Comparison of ENCODE assay signal across 8 cellular contexts in the genomic region with DNA sequence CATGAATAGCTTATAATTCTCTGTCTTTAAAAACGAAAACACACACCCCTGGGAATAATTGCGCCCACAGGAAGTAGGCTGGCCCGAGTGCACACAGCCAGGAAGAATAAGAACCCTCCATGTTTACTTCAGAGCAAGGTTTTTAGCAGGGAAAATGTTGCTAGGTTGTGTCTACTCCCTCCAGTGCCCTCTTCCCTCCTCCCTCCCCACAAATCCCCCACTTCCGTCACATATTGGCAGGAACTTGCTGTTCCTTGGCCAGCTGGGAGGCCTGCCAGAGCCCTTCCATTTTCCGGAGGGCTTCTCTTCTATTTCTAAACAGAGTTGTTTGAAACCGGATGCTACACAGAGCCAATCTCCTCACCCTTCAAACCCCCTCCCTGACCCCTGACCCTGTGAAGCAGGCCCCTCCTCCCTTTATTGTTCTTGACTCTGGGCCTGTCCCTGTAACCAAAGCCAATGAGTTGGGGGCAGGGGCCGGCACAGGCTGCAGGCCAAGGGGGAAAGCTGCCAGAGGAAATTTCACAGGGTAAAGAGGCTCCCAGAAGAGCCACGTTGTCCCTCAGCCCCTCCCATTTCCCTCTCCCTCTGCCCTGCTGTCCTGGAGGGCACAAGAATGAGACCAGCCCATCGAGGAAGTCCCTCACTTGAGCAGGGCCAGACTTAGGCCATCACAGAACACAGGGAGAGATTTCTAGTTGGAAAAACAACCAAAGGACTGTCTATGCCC. TPM values are rescaled to one million over a fixed set of nuclear protein-coding genes. Genes with fewer than 3 reads are reported as not detected.
DNase-seq lines count a peak whose midpoint lies in the region; ATAC-seq, FAIRE-seq and TF ChIP-seq lines count a peak whose summit lies in the region.

No MANE protein-coding gene starts in this region.

- H3K9me3 ChIP-seq in DOHH2 (ENCODE audit: control insufficient read depth, insufficient read depth, low read length) (no peaks in the 10 kb centered on the region), NT2/D1 (ENCODE audit: insufficient read depth, low read length) (no peaks in the 10 kb centered on the region)

- H3K36me3 Mint-ChIP-seq in nephron (ENCODE audit: low read depth) (no peaks in the 10 kb centered on the region), natural killer cell (no peaks in the 10 kb centered on the region)

- no peak overlapping the region for H3K27ac ChIP-seq in DOHH2 (ENCODE audit: low read depth, low read length)

- H3K4me3 ChIP-seq in DOHH2 (ENCODE audit: low read length), result no peak overlapping the region
- peak overlapping the region; percentile 6 for H3K4me3 ChIP-seq in NT2/D1 (ENCODE audit: insufficient read length, low read depth)
- H3K4me3 ChIP-seq in fibroblast of the aortic adventitia (ENCODE audit: low read depth, low read length), result no peak overlapping the region

- H3K9me3 Mint-ChIP-seq in nephron (no peaks in the 10 kb centered on the region), natural killer cell (no peaks in the 10 kb centered on the region)

- no peaks in the 10 kb centered on the region for H3F3A ChIP-seq in DOHH2 (ENCODE audit: control insufficient read depth, insufficient read depth)

- H3K9ac ChIP-seq in NT2/D1 (ENCODE audit: insufficient read length, low read depth), result peak overlapping the region; percentile 3

- H3K4me3 Mint-ChIP-seq in nephron (peak overlapping the region; percentile 40 to 48 (median 41)), natural killer cell (no peak overlapping the region)

- DNase-seq in NT2/D1 (ENCODE audit: low read depth, low spot score), result peak; percentile 76
- peak; percentile 89 for DNase-seq in fibroblast of the aortic adventitia (ENCODE audit: low read depth)
- DNase-seq in RCC 7860 (ENCODE audit: low spot score), result no peak
- no peak for DNase-seq in natural killer cell
- no peak for DNase-seq in D721Med (ENCODE audit: insufficient read length, low spot score)

- H3K27ac Mint-ChIP-seq in nephron (peak overlapping the region; percentile 99), natural killer cell (no peak overlapping the region)

- no peaks in the 10 kb centered on the region for H3K9me2 ChIP-seq in DOHH2 (replicated peaks; ENCODE audit: control insufficient read depth, low read length)

- no peaks in the 10 kb centered on the region for H4K20me1 ChIP-seq in DOHH2 (ENCODE audit: control insufficient read depth, insufficient read depth, low read depth, low read length)

- TF ChIP-seq CTCF in DOHH2 (IDR thresholded peaks at IDR 0.05; ENCODE audit: low read depth, low read length, poor library complexity, severe bottlenecking), result no peak
- no peak for TF ChIP-seq CTCF in fibroblast of the aortic adventitia (IDR thresholded peaks at IDR 0.05; ENCODE audit: insufficient read depth, low read length)
- no peak for TF ChIP-seq CTCF in nephron (IDR thresholded peaks at IDR 0.05; ENCODE audit: unreplicated experiment in 3 of 3)
- no peak for TF ChIP-seq CTCF in natural killer cell (IDR thresholded peaks at IDR 0.05)
- no peak for TF ChIP-seq CTCF in D721Med (IDR thresholded peaks at IDR 0.05; ENCODE audit: insufficient read depth, missing control alignments)

- H3K4me1 ChIP-seq in DOHH2 (ENCODE audit: control insufficient read depth, low read length) (peaks cover 8% of the 10 kb centered on the region), NT2/D1 (ENCODE audit: insufficient read depth, insufficient read length) (peaks cover 7% of the 10 kb centered on the region)

- H3K27me3 Mint-ChIP-seq in nephron (ENCODE audit: low read depth) (peaks cover 3% of the 10 kb centered on the region), natural killer cell (ENCODE audit: low read depth in 2 of 2) (peaks cover 0 to 5% of the 10 kb centered on the region in 2 donors)

- peak overlapping the region; percentile 9; the same call in 1 of the 2 replicates for H3K4me2 ChIP-seq in DOHH2 (ENCODE audit: low read length)

- H3K27me3 ChIP-seq in DOHH2 (ENCODE audit: control insufficient read depth, low read length) (0 out of 2 replicates have a peak, but pooled peaks cover 2% of the 10 kb centered on the region), NT2/D1 (ENCODE audit: insufficient read depth, insufficient read length) (no peaks in the 10 kb centered on the region)

- H3K4me1 Mint-ChIP-seq in nephron, result peaks cover 69% of the 10 kb centered on the region
- no peaks in the 10 kb centered on the region for H3K4me1 Mint-ChIP-seq in natural killer cell

- ATAC-seq in HG02678 (IDR thresholded peaks at IDR 0.05; ENCODE audit: unreplicated experiment), result no peak
- ATAC-seq in natural killer cell, result no peak

- no peak for FAIRE-seq in RCC 7860 (lab: Jason Lieb, UNC)
- FAIRE-seq in D721Med (lab: Jason Lieb, UNC), result no peak

- no peaks in the 10 kb centered on the region for H3K79me2 ChIP-seq in DOHH2 (ENCODE audit: control insufficient read depth, low read length)

- intact Hi-C loops in natural killer cell (cut with micrococcal nuclease), result no loop called here

- H3K36me3 ChIP-seq in DOHH2 (ENCODE audit: control insufficient read depth, low read length), result no peaks in the 10 kb centered on the region
- no peaks in the 10 kb centered on the region for H3K36me3 ChIP-seq in NT2/D1 (ENCODE audit: insufficient read depth, insufficient read length, low read length)

RNA-seq across cellular contexts. Expression of gene LGALSL, which starts 49.8 kb away (rescaled TPM):
- 5.0 and 11.0 TPM in 2 replicates for total RNA-seq in fibroblast of the aortic adventitia (ENCODE audit: low replicate concordance)
- 1 to 10 TPM; 1.3 to 8.6 (median 2.0) TPM for total RNA-seq in natural killer cell

Comparison
In these comparisons a context has a peak if more than half of its experiments do, and no peak if none do; other contexts are left out.
1. DNase-seq: peak in NT2/D1 (single experiment) and fibroblast of the aortic adventitia (single experiment); none in RCC 7860 (single experiment), natural killer cell (single experiment) and D721Med (single experiment).
2. H3K27ac Mint-ChIP-seq: peak in nephron (3 of 3); none in natural killer cell (0 of 2).